In genomic region chr10:84428711-84429110, GRCh38 we compare ENCODE assay signal across 21 cellular contexts.
"Had no signal": no experiment of that assay in that cellular context is flagged by ENCODE, and none has a peak within 500 bp of the region (broad histone marks: within the 10 kb centered on the region; RNA-seq: fewer than 3 reads in every experiment).

No MANE protein-coding gene starts in this region.

- H3K27me3 ChIP-seq: body of pancreas, left lung, sigmoid colon, stomach, tibial artery had no signal

- DNase-seq: activated CD4-positive, alpha-beta memory T cell treated with anti-CD3 and anti-CD28 coated beads for 36 hours; activated CD4-positive, alpha-beta T cell treated with anti-CD3 and anti-CD28 coated beads for 4 hours; activated CD4-positive, CD25-positive, alpha-beta regulatory T cell; activated CD8-positive, alpha-beta memory T cell treated with anti-CD3 and anti-CD28 coated beads, Interleukin-2, amount 50 U/mL, for 48 hours; activated gamma-delta T cell treated with Interleukin-2 at 50 U/mL for 16 hours; activated T-cell treated with anti-CD3 and anti-CD28 coated beads, Interleukin-2, amount 50 U/mL, for 24 hours; aorta; body of pancreas; caudate nucleus; foreskin melanocyte; kidney glomerular epithelial cell; left lung; sigmoid colon; stimulated activated CD4-positive, alpha-beta T cell treated with anti-CD3 and anti-CD28 coated beads, Interleukin-15, amount 100 ng/mL, for 24 hours; stimulated activated CD4-positive, alpha-beta T cell treated with anti-CD3 and anti-CD28 coated beads, Interleukin-2, amount 100 ng/mL, for 24 hours; stimulated activated naive B cell treated with anti-CD40 and anti-IgM and Interleukin-4, amounts not matched to agents 10 μg/mL and 1 μg/mL and 100 μg/mL, for 72 hours; T-helper 1 cell; tibial artery had no signal

- ATAC-seq: body of pancreas; left lung; stimulated activated naive B cell treated with anti-CD40 and anti-IgM and Interleukin-4, amounts not matched to agents 10 μg/mL and 1 μg/mL and 100 μg/mL, for 72 hours had no signal

- H3K9me3 Mint-ChIP-seq: activated CD4-positive, alpha-beta memory T cell treated with anti-CD3 and anti-CD28 coated beads for 36 hours; activated naive CD4-positive, alpha-beta T cell treated with anti-CD3 and anti-CD28 coated beads, Interleukin-2, amount 50 U/mL, for 24 hours; activated T-cell treated with anti-CD3 and anti-CD28 coated beads, Interleukin-2, amount 50 U/mL, for 24 hours; nephron had no signal

- H3K4me3 Mint-ChIP-seq: activated CD4-positive, alpha-beta memory T cell treated with anti-CD3 and anti-CD28 coated beads for 36 hours; activated naive CD4-positive, alpha-beta T cell treated with anti-CD3 and anti-CD28 coated beads, Interleukin-2, amount 50 U/mL, for 24 hours; activated T-cell treated with anti-CD3 and anti-CD28 coated beads, Interleukin-2, amount 50 U/mL, for 24 hours; nephron; stimulated activated naive B cell treated with anti-CD40 and anti-IgM and Interleukin-4, amounts not matched to agents 10 μg/mL and 1 μg/mL and 100 μg/mL, for 72 hours had no signal

- H3K36me3 ChIP-seq: left lung, sigmoid colon, tibial artery had no signal

- H3K9me3 ChIP-seq: body of pancreas, left lung, sigmoid colon, stomach, tibial artery had no signal

- H3K27ac ChIP-seq: body of pancreas, left lung, tibial artery had no signal

- H3K4me3 ChIP-seq: body of pancreas, left lung, sigmoid colon, stomach, tibial artery had no signal

- H3K27me3 Mint-ChIP-seq: activated CD4-positive, alpha-beta memory T cell treated with anti-CD3 and anti-CD28 coated beads for 36 hours; activated naive CD4-positive, alpha-beta T cell treated with anti-CD3 and anti-CD28 coated beads, Interleukin-2, amount 50 U/mL, for 24 hours; activated T-cell treated with anti-CD3 and anti-CD28 coated beads, Interleukin-2, amount 50 U/mL, for 24 hours; stimulated activated naive B cell treated with anti-CD40 and anti-IgM and Interleukin-4, amounts not matched to agents 10 μg/mL and 1 μg/mL and 100 μg/mL, for 72 hours had no signal

- H3K27ac Mint-ChIP-seq: activated CD4-positive, alpha-beta memory T cell treated with anti-CD3 and anti-CD28 coated beads for 36 hours; activated naive CD4-positive, alpha-beta T cell treated with anti-CD3 and anti-CD28 coated beads, Interleukin-2, amount 50 U/mL, for 24 hours; activated T-cell treated with anti-CD3 and anti-CD28 coated beads, Interleukin-2, amount 50 U/mL, for 24 hours; nephron; stimulated activated naive B cell treated with anti-CD40 and anti-IgM and Interleukin-4, amounts not matched to agents 10 μg/mL and 1 μg/mL and 100 μg/mL, for 72 hours had no signal
